ENCODE assay signal across 27 cellular contexts in genomic region chr9:126276056-126276728, GRCh38. TPM values are rescaled to one million over a fixed set of nuclear protein-coding genes. Genes with fewer than 3 reads are reported as not detected.
A peak's percentile ranks its signal among the peaks of the same experiment; 100 is the strongest.
DNase-seq lines count a peak whose midpoint lies in the region; ATAC-seq and TF ChIP-seq lines count a peak whose summit lies in the region.
"Had no signal": no experiment of that assay in that cellular context is flagged by ENCODE, and none has a peak within 500 bp of the region (broad histone marks: within the 10 kb centered on the region; RNA-seq: fewer than 3 reads in every experiment).

No MANE protein-coding gene starts in this region.

- H3K4ac ChIP-seq in H9 (ENCODE audit: low read depth, low read length) (no peak overlapping the region), mesendoderm (ENCODE audit: low read depth, low read length) (no peak overlapping the region)

- no peak overlapping the region for H3T11ph ChIP-seq in H9 (ENCODE audit: low read length)

- H3K36me3 Mint-ChIP-seq in H9 (ENCODE audit: insufficient read depth in 1 of 3, low read depth in 3 of 3) (no peaks in the 10 kb centered on the region), brain (peaks cover 3% of the 10 kb centered on the region)
- H3K36me3 Mint-ChIP-seq: activated CD4-positive, alpha-beta memory T cell treated with anti-CD3 and anti-CD28 coated beads for 36 hours had no signal

- H2BK120ac ChIP-seq in H9 (ENCODE audit: low read depth, low read length, poor library complexity, severe bottlenecking) (no peak overlapping the region), mesendoderm (ENCODE audit: low read depth, low read length) (no peak overlapping the region)

- no peak overlapping the region for H2AFZ ChIP-seq in H9 (ENCODE audit: low read length)

- no peak overlapping the region for H4K8ac ChIP-seq in H9 (replicated peaks; ENCODE audit: insufficient read length, low read depth, low read length)
- H4K8ac ChIP-seq in mesendoderm (ENCODE audit: low read depth, low read length): no peak overlapping the region

- H3K56ac ChIP-seq in H9 (ENCODE audit: insufficient read length, low read depth, low read length): no peak overlapping the region
- peak overlapping the region; percentile 69 for H3K56ac ChIP-seq in mesendoderm (ENCODE audit: low read length)

- H3K4me2 ChIP-seq in H9 (ENCODE audit: insufficient read depth, insufficient read length, low read length) (no peak overlapping the region), mesendoderm (ENCODE audit: low read length) (no peak overlapping the region)
- H3K4me2 ChIP-seq: BLaER1 treated with 17β-estradiol and CSF1 and Interleukin-3, amounts not matched to agents 10 nM and 100 nM had no signal

- H3K18ac ChIP-seq in H9 (ENCODE audit: insufficient read length, low read depth, low read length) (no peak overlapping the region), mesendoderm (ENCODE audit: low read length) (no peak overlapping the region)

- H3K9me3 Mint-ChIP-seq in H9 (peaks cover 0 to 6% of the 10 kb centered on the region in 2 experiments; a peak in 4 of 5 replicates), brain (peaks cover 23 to 43% (median 31%) of the 10 kb centered on the region in 5 experiments)

- H2BK5ac ChIP-seq in H9 (ENCODE audit: insufficient read length, low read length) (no peak overlapping the region), mesendoderm (ENCODE audit: low read length) (no peak overlapping the region)

- H3K23ac ChIP-seq in H9 (ENCODE audit: insufficient read length, low read depth, low read length) (no peak overlapping the region), mesendoderm (ENCODE audit: low read length) (peak overlapping the region; percentile 80)

- H3K23me2 ChIP-seq in H9 (ENCODE audit: insufficient read length, low read depth, low read length, poor library complexity, severe bottlenecking): no peaks in the 10 kb centered on the region

- H3K27me3 Mint-ChIP-seq in H9 (ENCODE audit: low read depth) (peaks cover 4% of the 10 kb centered on the region), brain (peaks cover 7% of the 10 kb centered on the region)

- DNase-seq in H9 (no peak), mesendoderm (no peak), putamen (ENCODE audit: low spot score) (peak; percentile 30), NCI-H1694 (lab: John Stamatoyannopoulos, UW) (no peak), H4 (ENCODE audit: low spot score) (no peak), NCI-H2171 (lab: John Stamatoyannopoulos, UW) (no peak)
- DNase-seq: activated CD4-positive, alpha-beta memory T cell treated with anti-CD3 and anti-CD28 coated beads for 36 hours; activated gamma-delta T cell treated with Interleukin-2 at 50 U/mL for 16 hours; cortex of kidney; immature natural killer cell; Karpas-422; left ventricle myocardium inferior; mucosa of descending colon; MV-4-11; NCI-H1694 treated with DMSO at 0.1 percent for 48 hours; NCI-H748 treated with DMSO at 0.1 percent for 48 hours; stimulated activated CD4-positive, alpha-beta T cell treated with anti-CD3 and anti-CD28 coated beads, Interleukin-4, amount 100 ng/mL, for 24 hours; T1000 had no signal

- H3K27ac ChIP-seq in H9 (ENCODE audit: insufficient read length, low read depth, low read length): no peak overlapping the region
- no peak overlapping the region for H3K27ac ChIP-seq in mesendoderm (ENCODE audit: low read depth, low read length)
- H3K27ac ChIP-seq: BLaER1 treated with 17β-estradiol and CSF1 and Interleukin-3, amounts not matched to agents 10 nM and 100 nM; breast epithelium; left ventricle myocardium inferior; right atrium auricular region; upper lobe of left lung had no signal

- no peak overlapping the region for H3K9ac ChIP-seq in H9 (ENCODE audit: extremely low read depth, insufficient read length, low read length)
- H3K9ac ChIP-seq in mesendoderm (ENCODE audit: low read length): no peak overlapping the region
- H3K9ac ChIP-seq: BLaER1 treated with 17β-estradiol and CSF1 and Interleukin-3, amounts not matched to agents 10 nM and 100 nM had no signal

- H3K79me2 ChIP-seq in H9 (ENCODE audit: insufficient read depth, low read length) (no peaks in the 10 kb centered on the region), mesendoderm (ENCODE audit: control insufficient read depth, insufficient read depth, low read length) (no peaks in the 10 kb centered on the region)

- H3K27me3 ChIP-seq in H9 (ENCODE audit: insufficient read depth, low read length) (no peaks in the 10 kb centered on the region), mesendoderm (ENCODE audit: insufficient read depth, low read length, poor library complexity) (no peaks in the 10 kb centered on the region)
- H3K27me3 ChIP-seq: BLaER1 treated with 17β-estradiol and CSF1 and Interleukin-3, amounts not matched to agents 10 nM and 100 nM; breast epithelium; right atrium auricular region; upper lobe of left lung had no signal

- H3K14ac ChIP-seq in H9 (ENCODE audit: insufficient read depth, low read length): peak overlapping the region; percentile 30; the same call in 1 of the 2 replicates

- H3K79me1 ChIP-seq in H9 (ENCODE audit: insufficient read depth, low read depth, low read length, poor library complexity, severe bottlenecking) (no peaks in the 10 kb centered on the region), mesendoderm (ENCODE audit: low read length) (no peaks in the 10 kb centered on the region)

- WGBS in H9 (ENCODE audit: extremely low coverage, insufficient read length, low lambda C conversion rate): no CpG with 5 or more reads among the region's 17 CpGs
- no CpG with 5 or more reads among the region's 17 CpGs for WGBS in mesendoderm (ENCODE audit: extremely low coverage, insufficient coverage, low lambda C conversion rate)

- no peak overlapping the region for H4K91ac ChIP-seq in H9 (ENCODE audit: insufficient read length, low read depth, low read length)

- no peak overlapping the region for H2BK12ac ChIP-seq in H9 (ENCODE audit: insufficient read length, low read depth, low read length)

- H2BK15ac ChIP-seq in H9 (ENCODE audit: low read depth, low read length) (no peak overlapping the region), mesendoderm (replicated peaks; ENCODE audit: low read depth) (no peak overlapping the region)

- H3K4me1 ChIP-seq in H9 (ENCODE audit: insufficient read depth, low read length) (no peaks in the 10 kb centered on the region; the same call in 1 of the 2 replicates), mesendoderm (ENCODE audit: control insufficient read depth, low read depth, low read length) (peaks cover 5% of the 10 kb centered on the region)
- H3K4me1 ChIP-seq: BLaER1 treated with 17β-estradiol and CSF1 and Interleukin-3, amounts not matched to agents 10 nM and 100 nM; breast epithelium; left ventricle myocardium inferior; upper lobe of left lung had no signal

- TF ChIP-seq CTCF in H9 (conservative IDR thresholded peaks at IDR 0.05): no peak
- no peak for TF ChIP-seq CTCF in brain (conservative IDR thresholded peaks at IDR 0.05)

- no peak overlapping the region for H3K4me3 ChIP-seq in mesendoderm (ENCODE audit: low read length)
- H3K4me3 ChIP-seq: BLaER1 treated with 17β-estradiol and CSF1 and Interleukin-3, amounts not matched to agents 10 nM and 100 nM; breast epithelium; heart right ventricle; left ventricle myocardium inferior; mucosa of descending colon; right atrium auricular region; upper lobe of left lung had no signal

- no peak for ATAC-seq in HG03025 (IDR thresholded peaks at IDR 0.05; ENCODE audit: low FRiP score, unreplicated experiment)
- ATAC-seq: HCT116, mucosa of descending colon had no signal

- no peaks in the 10 kb centered on the region for H3K9me3 ChIP-seq in H9 (ENCODE audit: control insufficient read depth, low read depth, low read length)
- H3K9me3 ChIP-seq: mucosa of descending colon, upper lobe of left lung had no signal

- H3K4me1 Mint-ChIP-seq in H9 (peaks cover 11 to 15% of the 10 kb centered on the region in 2 experiments), brain (peaks cover 16% of the 10 kb centered on the region)
- H3K4me1 Mint-ChIP-seq: immature natural killer cell had no signal

- H2AK5ac ChIP-seq in H9 (ENCODE audit: insufficient read length, low read length) (no peak overlapping the region), mesendoderm (ENCODE audit: low read length) (no peak overlapping the region)

- no peak overlapping the region for H4K5ac ChIP-seq in H9 (ENCODE audit: insufficient read length, low read depth, low read length)
- H4K5ac ChIP-seq in mesendoderm (ENCODE audit: low read length): no peak overlapping the region

- no peaks in the 10 kb centered on the region for H4K20me1 ChIP-seq in H9 (ENCODE audit: control insufficient read depth, insufficient read depth, insufficient read length)
- H4K20me1 ChIP-seq: BLaER1 treated with 17β-estradiol and CSF1 and Interleukin-3, amounts not matched to agents 10 nM and 100 nM had no signal

- no peak overlapping the region for H3K4me3 Mint-ChIP-seq in H9
- no peak overlapping the region for H3K4me3 Mint-ChIP-seq in brain
- H3K4me3 Mint-ChIP-seq: activated CD4-positive, alpha-beta memory T cell treated with anti-CD3 and anti-CD28 coated beads for 36 hours; immature natural killer cell; stimulated activated naive CD8-positive, alpha-beta T cell treated with anti-CD3 and anti-CD28 coated beads, Interleukin-15, Interleukin-2, amounts not matched to agents 100 ng/mL and 50 ng/mL, for 24 hours had no signal

- no peaks in the 10 kb centered on the region for H3K36me3 ChIP-seq in mesendoderm (ENCODE audit: control insufficient read depth, insufficient read depth, low read length)
- H3K36me3 ChIP-seq: BLaER1 treated with 17β-estradiol and CSF1 and Interleukin-3, amounts not matched to agents 10 nM and 100 nM; breast epithelium; heart right ventricle; left ventricle myocardium inferior; right atrium auricular region; upper lobe of left lung had no signal

- peak overlapping the region in 1 of 3 experiments; percentile 5; a peak in 1 of 7 replicates for H3K27ac Mint-ChIP-seq in H9
- H3K27ac Mint-ChIP-seq in brain: peak overlapping the region; percentile 14 to 84 (median 43)
- H3K27ac Mint-ChIP-seq: activated CD4-positive, alpha-beta memory T cell treated with anti-CD3 and anti-CD28 coated beads for 36 hours; immature natural killer cell; stimulated activated naive CD8-positive, alpha-beta T cell treated with anti-CD3 and anti-CD28 coated beads, Interleukin-15, Interleukin-2, amounts not matched to agents 100 ng/mL and 50 ng/mL, for 24 hours had no signal

- H2BK20ac ChIP-seq in H9 (ENCODE audit: low read depth, low read length, poor library complexity, severe bottlenecking): no peak overlapping the region

RNA-seq across cellular contexts. Expression of gene MVB12B, which starts 50.4 kb away (rescaled TPM):
- total RNA-seq in H9 (2021): 5.8 and 7.1 TPM in 2 replicates
- 42.1 TPM for polyA plus RNA-seq in brain (ENCODE audit: insufficient read depth, low read depth, low replicate concordance)
- polyA plus RNA-seq in mesendoderm (2013, experiment 1 of 2): 4.8 TPM
- polyA plus RNA-seq in mesendoderm (2013, experiment 2 of 2): 4.6 TPM
- total RNA-seq in H4 (2014; rRNA removed; shearing (Covaris generic)): 1.4 and 2.8 TPM in 2 replicates
